In genomic region chr3:122247087-122247824, GRCh38 we compare ENCODE assay signal across 12 cellular contexts.
DNase-seq lines count a peak whose midpoint lies in the region; ATAC-seq, FAIRE-seq and TF ChIP-seq lines count a peak whose summit lies in the region.
"Had no signal": no experiment of that assay in that cellular context is flagged by ENCODE, and none has a peak within 500 bp of the region (broad histone marks: within the 10 kb centered on the region; RNA-seq: fewer than 3 reads in every experiment).

No MANE protein-coding gene starts in this region.

- H2BK5ac ChIP-seq in IMR-90 (ENCODE audit: low read depth, low read length, poor library complexity, severe bottlenecking), result no peak overlapping the region

- H3K23ac ChIP-seq in IMR-90 (ENCODE audit: low read depth, low read length), result no peak overlapping the region

- H3K4ac ChIP-seq in IMR-90 (ENCODE audit: low read depth, low read length), result peak overlapping the region; percentile 86

- BruUV-seq in IMR-90 (replicated peaks; lab: Mats Ljungman, UMichigan), result no TSS peak

- 100% methylated on average over 2 of the region's 8 CpGs; no CpG with 5 or more reads in 1 of the 2 experiments for WGBS in IMR-90 (ENCODE audit: extremely low coverage in 2 of 2, insufficient read length in 1 of 2), 2 experiments

- no peak overlapping the region for H2AFZ ChIP-seq in IMR-90 (replicated peaks; ENCODE audit: low read length, poor library complexity)

- H3K18ac ChIP-seq in IMR-90 (ENCODE audit: low read depth, low read length), result peak overlapping the region; percentile 75; the same call in 1 of the 2 replicates

- H2BK15ac ChIP-seq in IMR-90 (ENCODE audit: low read depth, low read length), result 0 out of 3 replicates have a peak overlapping the region, but pooled peaks have one; percentile 42

- peak overlapping the region; percentile 27 to 75 for H3K27ac Mint-ChIP-seq in natural killer cell treated with Interleukin-12 subunit alpha and Interleukin-12 subunit beta and Interleukin-15 and Interleukin-18, amount 100 ng/mL, for 72 hours
- H3K27ac Mint-ChIP-seq: activated naive CD4-positive, alpha-beta T cell treated with anti-CD3 and anti-CD28 coated beads for 36 hours had no signal

- peak overlapping the region; percentile 82; the same call in 1 of the 2 replicates for H4K91ac ChIP-seq in IMR-90 (ENCODE audit: insufficient read depth, low read depth, low read length)

- TF ChIP-seq POLR2A in GM12891 (IDR thresholded peaks at IDR 0.05; ENCODE audit: low read depth, low read length), result no peak
- no peak for TF ChIP-seq POLR2A in IMR-90 (IDR thresholded peaks at IDR 0.05; ENCODE audit: low read depth, low read length)

- DNase-seq in GM12891 (ENCODE audit: insufficient read length, low spot score) (no peak), IMR-90 (no peak), NAMALWA (ENCODE audit: low spot score) (no peak), SHP77 (lab: John Stamatoyannopoulos, UW) (no peak), omental fat pad (ENCODE audit: low spot score) (no peak)
- DNase-seq in natural killer cell treated with Interleukin-12 subunit alpha and Interleukin-12 subunit beta and Interleukin-15 and Interleukin-18, amount 100 ng/mL, for 72 hours (ENCODE audit: low spot score), result no peak
- no peak for DNase-seq in NK-92 treated with Interleukin-12 subunit alpha and Interleukin-12 subunit beta, amount 100 ng/mL, for 24 hours (lab: John Stamatoyannopoulos, UW)
- DNase-seq: activated naive CD4-positive, alpha-beta T cell treated with anti-CD3 and anti-CD28 coated beads for 36 hours; mesenchymal stem cell had no signal

- peaks cover 12 to 17% of the 10 kb centered on the region in 2 donors for H3K4me1 Mint-ChIP-seq in natural killer cell treated with Interleukin-12 subunit alpha and Interleukin-12 subunit beta and Interleukin-15 and Interleukin-18, amount 100 ng/mL, for 72 hours (ENCODE audit: low read depth in 2 of 2)

- H3K27me3 Mint-ChIP-seq in natural killer cell treated with Interleukin-12 subunit alpha and Interleukin-12 subunit beta and Interleukin-15 and Interleukin-18, amount 100 ng/mL, for 72 hours, result peaks cover 15 to 17% of the 10 kb centered on the region in 2 donors

- CTCF ChIA-PET in IMR-90 (lab: Yijun Ruan, JAX), result interaction anchor here (1.0 to 1.7 kb wide), 2 partner anchors 12 to 518 kb away, joined by 3 to 5 read pairs; no protein-coding TSS in a partner anchor

- peak overlapping the region; percentile 81 for H2BK120ac ChIP-seq in IMR-90 (ENCODE audit: low read depth, low read length)

- H3K27ac ChIP-seq in IMR-90 (ENCODE audit: insufficient read depth, low read length), result no peak overlapping the region
- peak overlapping the region; percentile 28 for H3K27ac ChIP-seq in duodenal mucosa (ENCODE audit: low read depth, low read length)

- ATAC-seq in IMR-90 (ENCODE audit: low read depth), result peak; percentile 10; the same call in 1 of the 2 replicates
- peak; percentile 61 to 75 for ATAC-seq in natural killer cell treated with Interleukin-12 subunit alpha and Interleukin-12 subunit beta and Interleukin-15 and Interleukin-18, amount 100 ng/mL, for 72 hours
- no peak for ATAC-seq in omental fat pad (ENCODE audit: low FRiP score)

- intact Hi-C loops in IMR-90 (cut with micrococcal nuclease), result no loop called here

- no peak overlapping the region for H2AK9ac ChIP-seq in IMR-90 (replicated peaks; ENCODE audit: low read depth, low read length, poor library complexity)

- H3K9me3 ChIP-seq in IMR-90 (ENCODE audit: control insufficient read depth, insufficient read depth, low read length), result no peaks in the 10 kb centered on the region
- H3K9me3 ChIP-seq in duodenal mucosa (ENCODE audit: control insufficient read depth in 1 of 2, low read length in 2 of 2), result no peaks in the 10 kb centered on the region
- H3K9me3 ChIP-seq: BE2C, thoracic aorta had no signal

- peak; percentile 26 for FAIRE-seq in GM12891 (lab: Jason Lieb, UNC)

- no peak overlapping the region for H3K56ac ChIP-seq in IMR-90 (ENCODE audit: extremely low read depth, insufficient read depth, low read length)

- no peaks in the 10 kb centered on the region for H4K20me1 ChIP-seq in IMR-90 (ENCODE audit: insufficient read depth, low read length)

- 0 out of 2 replicates have a peak overlapping the region, but pooled peaks have one; percentile 71 for H2AK5ac ChIP-seq in IMR-90 (ENCODE audit: low read depth, low read length)

- peaks cover 3% of the 10 kb centered on the region for H3K27me3 ChIP-seq in IMR-90 (ENCODE audit: control insufficient read depth, insufficient read depth, low read length)
- H3K27me3 ChIP-seq in duodenal mucosa (ENCODE audit: control insufficient read depth in 1 of 2, insufficient read depth in 2 of 2, low read length in 2 of 2), result no peaks in the 10 kb centered on the region

- H3K9ac ChIP-seq in IMR-90 (ENCODE audit: low read depth, low read length) (no peak overlapping the region), duodenal mucosa (ENCODE audit: low read depth in 1 of 2, low read length in 2 of 2) (no peak overlapping the region)

- POLR2A ChIA-PET in IMR-90 (lab: Charles Lee; ENCODE audit: unreplicated experiment), result no interaction called here

- H3K79me1 ChIP-seq in IMR-90 (ENCODE audit: low read depth in 1 of 2, low read length in 2 of 2), result no peaks in the 10 kb centered on the region

- peak overlapping the region; percentile 93; the same call in 1 of the 2 replicates for H2BK20ac ChIP-seq in IMR-90 (ENCODE audit: low read depth, low read length)

- no peak for TF ChIP-seq CTCF in IMR-90 (conservative IDR thresholded peaks at IDR 0.05; ENCODE audit: low read depth, low read length)
- TF ChIP-seq CTCF in omental fat pad (IDR thresholded peaks at IDR 0.05), result no peak

- TF ChIP-seq RAD21 in IMR-90 (IDR thresholded peaks at IDR 0.05; ENCODE audit: low read length), result no peak

- in situ Hi-C loops in IMR-90 (cut with MboI; ENCODE audit: low sequenced_read_pairs), result no loop called here

- H3K36me3 Mint-ChIP-seq in natural killer cell treated with Interleukin-12 subunit alpha and Interleukin-12 subunit beta and Interleukin-15 and Interleukin-18, amount 100 ng/mL, for 72 hours, result no peaks in the 10 kb centered on the region

- H3K4me1 ChIP-seq in IMR-90 (ENCODE audit: control insufficient read depth, insufficient read depth, low read length) (peaks cover 10% of the 10 kb centered on the region), duodenal mucosa (ENCODE audit: control insufficient read depth in 1 of 2, insufficient read depth in 2 of 2, low read length in 2 of 2) (peaks cover 3 to 4% of the 10 kb centered on the region in 2 donors)
- H3K4me1 ChIP-seq: BE2C had no signal

- no peak overlapping the region for H3K4me2 ChIP-seq in IMR-90 (ENCODE audit: low read depth, low read length)

- no peaks in the 10 kb centered on the region for H3K9me3 Mint-ChIP-seq in natural killer cell treated with Interleukin-12 subunit alpha and Interleukin-12 subunit beta and Interleukin-15 and Interleukin-18, amount 100 ng/mL, for 72 hours
- H3K9me3 Mint-ChIP-seq: activated naive CD4-positive, alpha-beta T cell treated with anti-CD3 and anti-CD28 coated beads for 36 hours had no signal

- H3K36me3 ChIP-seq in IMR-90 (ENCODE audit: control insufficient read depth, insufficient read depth, low read length), result no peaks in the 10 kb centered on the region
- no peaks in the 10 kb centered on the region for H3K36me3 ChIP-seq in duodenal mucosa (ENCODE audit: control insufficient read depth in 1 of 2, insufficient read depth in 2 of 2, low read length in 2 of 2)
- H3K36me3 ChIP-seq: BE2C, thoracic aorta had no signal

- H4K5ac ChIP-seq in IMR-90 (ENCODE audit: low read depth, low read length), result peak overlapping the region; percentile 28; the same call in 1 of the 2 replicates

- H4K8ac ChIP-seq in IMR-90 (ENCODE audit: low read depth in 2 of 2, low read length in 2 of 2), result no peak overlapping the region

- H3K4me3 ChIP-seq in IMR-90 (ENCODE audit: insufficient read depth, low read depth, low read length) (no peak overlapping the region), duodenal mucosa (ENCODE audit: low read depth in 1 of 2, low read length in 2 of 2) (no peak overlapping the region)
- H3K4me3 ChIP-seq: thoracic aorta had no signal

- H3K9me1 ChIP-seq in IMR-90 (ENCODE audit: insufficient read depth, low read length), result peaks cover 7% of the 10 kb centered on the region; the same call in 1 of the 2 replicates

- dilution Hi-C loops in IMR-90 (cut with HindIII; ENCODE audit: low sequenced_read_pairs, unreplicated experiment), result no loop called here

- H3K14ac ChIP-seq in IMR-90 (replicated peaks; ENCODE audit: low read depth, low read length), result peak overlapping the region; percentile 23; the same call in 1 of the 2 replicates

- H3K4me3 Mint-ChIP-seq in natural killer cell treated with Interleukin-12 subunit alpha and Interleukin-12 subunit beta and Interleukin-15 and Interleukin-18, amount 100 ng/mL, for 72 hours, result peak overlapping the region; percentile 78
- H3K4me3 Mint-ChIP-seq: activated naive CD4-positive, alpha-beta T cell treated with anti-CD3 and anti-CD28 coated beads for 36 hours had no signal

TF ChIP-seq in GM12891, 5 proteins besides CTCF, POLR2A, EP300 and RAD21:
- TF ChIP-seq TAF1 (IDR thresholded peaks at IDR 0.05; ENCODE audit: low read depth, low read length) (no peak), POLR2AphosphoS5 (IDR thresholded peaks at IDR 0.05; ENCODE audit: low read depth, low read length) (no peak)
TF ChIP-seq in GM12891: peak in this region for 0.

TF ChIP-seq in IMR-90, 13 proteins besides CTCF, POLR2A, EP300 and RAD21 (continues in another document):
- no peak for TF ChIP-seq NFE2L2 (IDR thresholded peaks at IDR 0.05; ENCODE audit: low read depth, low read length)
- no peak for TF ChIP-seq USF2 (IDR thresholded peaks at IDR 0.05; ENCODE audit: low read depth, low read length)
- no peak for TF ChIP-seq CHD1 (IDR thresholded peaks at IDR 0.05; ENCODE audit: low read depth, low read length)
- TF ChIP-seq BHLHE40 (IDR thresholded peaks at IDR 0.05; ENCODE audit: low read depth, low read length), result no peak
- TF ChIP-seq MAZ (IDR thresholded peaks at IDR 0.05; ENCODE audit: borderline replicate concordance, low read depth, low read length), result no peak
- TF ChIP-seq MAFK (IDR thresholded peaks at IDR 0.05; ENCODE audit: low read depth, low read length), result no peak
- no peak for TF ChIP-seq CEBPB (IDR thresholded peaks at IDR 0.05; ENCODE audit: low read depth, low read length)
- TF ChIP-seq SMC3 (IDR thresholded peaks at IDR 0.05; ENCODE audit: low read depth, low read length), result no peak
